In the genomic region with DNA sequence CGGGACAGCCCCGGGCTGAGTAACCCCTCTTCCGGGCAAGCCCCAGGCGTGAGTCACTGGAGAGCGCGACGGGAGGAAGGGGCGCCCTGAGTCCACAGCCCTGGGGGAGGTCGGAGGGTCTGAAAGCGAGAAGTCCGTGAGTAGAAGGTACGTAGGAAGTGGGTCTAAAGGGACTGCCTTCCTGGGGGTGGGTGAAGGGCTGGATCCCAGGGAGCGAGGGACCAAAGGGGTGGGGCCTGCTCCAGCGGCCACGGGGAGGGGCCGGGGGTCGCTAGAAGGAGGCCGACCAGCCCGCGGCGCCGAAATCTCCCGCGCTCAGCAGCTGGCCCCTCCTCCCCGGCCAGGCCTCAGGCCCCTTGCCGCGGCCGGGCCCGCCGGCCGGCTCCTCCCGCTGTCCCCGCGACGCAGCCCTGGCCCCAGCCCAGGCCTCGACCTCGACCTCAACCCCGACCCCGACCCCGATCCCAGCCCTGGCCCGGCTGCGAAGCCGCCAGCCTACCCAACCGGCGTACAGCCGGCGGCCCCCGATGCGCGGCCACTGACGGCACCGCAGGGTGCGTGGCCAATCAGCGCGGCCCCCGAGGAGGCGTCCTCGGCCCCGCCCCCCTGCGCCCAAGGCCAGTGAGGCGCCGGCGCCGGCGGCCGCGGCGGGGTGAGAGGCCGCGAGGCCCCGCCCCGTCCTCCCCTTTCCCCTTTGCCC, we compare ENCODE assay signal across 1 cellular context.
TF ChIP-seq lines count a peak whose summit lies in the region.

No MANE protein-coding gene starts in this region.

TF ChIP-seq in IMR-90, 13 proteins besides CTCF, POLR2A, EP300 and RAD21 (continued from another document):
- TF ChIP-seq MAZ (IDR thresholded peaks at IDR 0.05; ENCODE audit: borderline replicate concordance, low read depth, low read length): 0 out of 2 replicates have a peak, but pooled peaks have one; percentile 10
